8 cellular contexts compared by ENCODE assay signal in genomic region chr15:40357723-40358491, GRCh38. TPM values are rescaled to one million over a fixed set of nuclear protein-coding genes. Genes with fewer than 3 reads are reported as not detected.
DNase-seq lines count a peak whose midpoint lies in the region; ATAC-seq and TF ChIP-seq lines count a peak whose summit lies in the region.

DISP2 (plus strand) TSS chr15:40358219; CDS start chr15:40358322, 103 bp downstream.

- peak within 1 kb of the TSS; percentile 99 for H3K4me2 ChIP-seq in trophoblast cell (ENCODE audit: low read length)

- H3K9ac ChIP-seq in trophoblast cell (ENCODE audit: low read length): no peak within 1 kb of the TSS

- CTCF ChIA-PET in T-cell (lab: Charles Lee): interaction anchor here in 1 of 2 donors (1.1 kb wide), 1 partner anchor 14 kb away, joined by 3 read pairs; no protein-coding TSS in a partner anchor

- DNase-seq in GM12864 (ENCODE audit: low read depth): no peak
- peak; percentile 58 for DNase-seq in NCI-H1105 (lab: John Stamatoyannopoulos, UW)
- DNase-seq in T-cell: peak; percentile 69 to 91 (median 84)
- peak; percentile 95 for DNase-seq in activated naive CD8-positive, alpha-beta T cell treated with anti-CD3 and anti-CD28 coated beads, Interleukin-2, amount 50 U/mL, for 24 hours
- DNase-seq in cardiac septum (ENCODE audit: low spot score): peak; percentile 95
- DNase-seq in trophoblast cell: peak; percentile 77 to 92
- peak; percentile 79 to 91 for DNase-seq in tibial artery

- H3K27ac ChIP-seq in trophoblast cell (ENCODE audit: low read depth, low read length) (no peak within 1 kb of the TSS), tibial artery (no peak within 1 kb of the TSS)

- H3K9me3 ChIP-seq in trophoblast cell (ENCODE audit: insufficient read depth, low read depth, low read length) (no peaks in the 10 kb centered on the region), tibial artery (no peaks in the 10 kb centered on the region)

- H2AFZ ChIP-seq in trophoblast cell (ENCODE audit: insufficient read depth, low read length, poor library complexity): peak within 1 kb of the TSS; percentile 21

- H2BK5ac ChIP-seq in trophoblast cell (ENCODE audit: low read depth, low read length, poor library complexity): no peak within 1 kb of the TSS

- peaks cover 12 to 22% (median 16%) of the 10 kb centered on the region in 3 donors for H3K4me1 Mint-ChIP-seq in T-cell
- H3K4me1 Mint-ChIP-seq in activated naive CD8-positive, alpha-beta T cell treated with anti-CD3 and anti-CD28 coated beads, Interleukin-2, amount 50 U/mL, for 24 hours: peaks cover 7% of the 10 kb centered on the region

- no peak within 1 kb of the TSS for H2BK120ac ChIP-seq in trophoblast cell (ENCODE audit: insufficient read depth, low read length, poor library complexity)

- no peak within 1 kb of the TSS for H3K14ac ChIP-seq in trophoblast cell (ENCODE audit: low read length)

- H3K79me1 ChIP-seq in trophoblast cell (ENCODE audit: low read length): no peaks in the 10 kb centered on the region

- H3K18ac ChIP-seq in trophoblast cell (ENCODE audit: low read length): no peak within 1 kb of the TSS

- POLR2A ChIA-PET in T-cell (lab: Charles Lee): no interaction called here

- no peak for TF ChIP-seq CTCF in GM12864 (IDR thresholded peaks at IDR 0.05; ENCODE audit: low read depth, low read length, missing control alignments)
- peak in 1 of 2 experiments; percentile 21 for TF ChIP-seq CTCF in tibial artery (IDR thresholded peaks at IDR 0.05)

- no peak within 1 kb of the TSS for H2BK12ac ChIP-seq in trophoblast cell (ENCODE audit: low read length)

- H3K9me3 Mint-ChIP-seq in T-cell: no peaks in the 10 kb centered on the region
- no peaks in the 10 kb centered on the region for H3K9me3 Mint-ChIP-seq in activated naive CD8-positive, alpha-beta T cell treated with anti-CD3 and anti-CD28 coated beads, Interleukin-2, amount 50 U/mL, for 24 hours

- H3K4ac ChIP-seq in trophoblast cell (ENCODE audit: low read depth, low read length): no peak within 1 kb of the TSS

- H3K79me2 ChIP-seq in trophoblast cell (ENCODE audit: control insufficient read depth, insufficient read depth, low read length, poor library complexity): no peaks in the 10 kb centered on the region

- H3K23ac ChIP-seq in trophoblast cell (ENCODE audit: low read length): no peak within 1 kb of the TSS

- no peaks in the 10 kb centered on the region for H3K27me3 ChIP-seq in trophoblast cell (ENCODE audit: insufficient read depth, low read length)
- H3K27me3 ChIP-seq in tibial artery: peaks cover 0 to 4% of the 10 kb centered on the region in 2 donors

- H4K91ac ChIP-seq in trophoblast cell (ENCODE audit: low read depth, low read length): no peak within 1 kb of the TSS

- H4K12ac ChIP-seq in trophoblast cell (ENCODE audit: low read depth, low read length): no peak within 1 kb of the TSS

- peak; percentile 88 for ATAC-seq in HG02642 (IDR thresholded peaks at IDR 0.05; ENCODE audit: poor library complexity, unreplicated experiment)
- peak; percentile 90 to 95 (median 94) for ATAC-seq in T-cell (replicated peaks in 1 of 4)
- ATAC-seq in activated naive CD8-positive, alpha-beta T cell treated with anti-CD3 and anti-CD28 coated beads, Interleukin-2, amount 50 U/mL, for 24 hours: peak; percentile 90

- no CpG with 5 or more reads among the region's 82 CpGs for WGBS in trophoblast cell (ENCODE audit: extremely low coverage, insufficient coverage, insufficient read length)

- H2AK5ac ChIP-seq in trophoblast cell (ENCODE audit: low read length): no peak within 1 kb of the TSS

- H3K27ac Mint-ChIP-seq in T-cell: peak within 1 kb of the TSS in 1 of 2 donors; percentile 34
- H3K27ac Mint-ChIP-seq in activated naive CD8-positive, alpha-beta T cell treated with anti-CD3 and anti-CD28 coated beads, Interleukin-2, amount 50 U/mL, for 24 hours: no peak within 1 kb of the TSS

- peaks cover 0 to 16% of the 10 kb centered on the region in 2 donors for H3K27me3 Mint-ChIP-seq in T-cell
- H3K27me3 Mint-ChIP-seq in activated naive CD8-positive, alpha-beta T cell treated with anti-CD3 and anti-CD28 coated beads, Interleukin-2, amount 50 U/mL, for 24 hours: no peaks in the 10 kb centered on the region

- intact Hi-C loops in cardiac septum (cut with DNase I) (loop anchor here (5.0 kb wide), 1 partner anchor 76 kb away; the partner anchor contains the start of gene ANKRD63), tibial artery (cut with DNase I; ENCODE audit: low total_unique reads) (no loop called here)

- H3K4me1 ChIP-seq in trophoblast cell (ENCODE audit: control insufficient read depth in 1 of 2, insufficient read depth in 2 of 2, low read length in 2 of 2): peaks cover 3 to 7% of the 10 kb centered on the region in 2 experiments
- H3K4me1 ChIP-seq in tibial artery: peaks cover 0 to 27% (median 17%) of the 10 kb centered on the region in 4 donors

- H3K36me3 Mint-ChIP-seq in T-cell: peaks cover 17% of the 10 kb centered on the region
- no peaks in the 10 kb centered on the region for H3K36me3 Mint-ChIP-seq in activated naive CD8-positive, alpha-beta T cell treated with anti-CD3 and anti-CD28 coated beads, Interleukin-2, amount 50 U/mL, for 24 hours (ENCODE audit: low read depth)

- H3K4me3 ChIP-seq in GM12864 (ENCODE audit: low read depth, low read length) (peak within 1 kb of the TSS; percentile 58), trophoblast cell (ENCODE audit: low read depth, low read length) (peak within 1 kb of the TSS; percentile 65), tibial artery (peak within 1 kb of the TSS; percentile 41 to 53)

- H3K36me3 ChIP-seq in trophoblast cell (ENCODE audit: control insufficient read depth in 1 of 2, insufficient read depth in 2 of 2, low read length in 2 of 2) (no peaks in the 10 kb centered on the region), tibial artery (no peaks in the 10 kb centered on the region)

- H3K4me3 Mint-ChIP-seq in T-cell: peak within 1 kb of the TSS; percentile 82 to 83 (median 82)
- peak within 1 kb of the TSS; percentile 72 for H3K4me3 Mint-ChIP-seq in activated naive CD8-positive, alpha-beta T cell treated with anti-CD3 and anti-CD28 coated beads, Interleukin-2, amount 50 U/mL, for 24 hours

- no peak within 1 kb of the TSS for H4K8ac ChIP-seq in trophoblast cell (ENCODE audit: low read depth, low read length)

RNA-seq across cellular contexts. Expression of gene DISP2, which starts in this region (rescaled TPM):
- 1 to 10 TPM in 1 of 5 donors, under 1 TPM in 4; 0.03 to 1.4 (median 0.18) TPM for total RNA-seq in T-cell
- 1.2 TPM for total RNA-seq in cardiac septum
- polyA plus RNA-seq in trophoblast cell (2013): 0.34 and 0.35 TPM in 2 replicates
